ENCODE assay signal across 8 cellular contexts in genomic region chrX:2498781-2499302, GRCh38. TPM values are rescaled to one million over a fixed set of nuclear protein-coding genes. Genes with fewer than 3 reads are reported as not detected.
DNase-seq lines count a peak whose midpoint lies in the region; ATAC-seq, FAIRE-seq and TF ChIP-seq lines count a peak whose summit lies in the region.

No MANE protein-coding gene starts in this region.

- FAIRE-seq in HepG2 (lab: Jason Lieb, UNC), result no peak

- BruUV-seq in HepG2 (replicated peaks; lab: Mats Ljungman, UMichigan), result TSS peak; percentile 91

- H3K4me1 ChIP-seq in HepG2 (ENCODE audit: insufficient read depth, low read length) (peaks cover 55% of the 10 kb centered on the region), thyroid gland (peaks cover 30% of the 10 kb centered on the region in 2 donors), BE2C (no peaks in the 10 kb centered on the region)

- H3K9ac ChIP-seq in HepG2 (ENCODE audit: insufficient read depth, low read depth, low read length), result peak overlapping the region; percentile 89

- no peak for DNase-seq in activated naive CD4-positive, alpha-beta T cell treated with anti-CD3 and anti-CD28 coated beads, Interleukin-2, amount 50 U/mL, for 16 hours
- no peak for DNase-seq in central memory CD8-positive, alpha-beta T cell (ENCODE audit: low spot score in 2 of 2)
- peak; percentile 65 for DNase-seq in HepG2 (ENCODE audit: low spot score)
- peak; percentile 70 to 71 for DNase-seq in thyroid gland
- no peak for DNase-seq in NCI-H2107 treated with DMSO at 0.1 percent for 48 hours (lab: John Stamatoyannopoulos, UW; ENCODE audit: unreplicated experiment)
- no peak for DNase-seq in T-helper 9 cell
- no peak for DNase-seq in BE2C

- H3K9me3 ChIP-seq in HepG2 (ENCODE audit: low read length) (no peaks in the 10 kb centered on the region), thyroid gland (no peaks in the 10 kb centered on the region), BE2C (no peaks in the 10 kb centered on the region)

- no peaks in the 10 kb centered on the region for H4K20me1 ChIP-seq in HepG2 (ENCODE audit: insufficient read depth, low read length)

- H3K79me2 ChIP-seq in HepG2 (ENCODE audit: insufficient read depth, low read length), result peaks cover 52% of the 10 kb centered on the region

- peak overlapping the region; percentile 90 for H3K27ac Mint-ChIP-seq in activated naive CD4-positive, alpha-beta T cell treated with anti-CD3 and anti-CD28 coated beads, Interleukin-2, amount 50 U/mL, for 24 hours
- peak overlapping the region; percentile 80 for H3K27ac Mint-ChIP-seq in central memory CD8-positive, alpha-beta T cell (ENCODE audit: low read depth)

- H3K36me3 Mint-ChIP-seq in activated naive CD4-positive, alpha-beta T cell treated with anti-CD3 and anti-CD28 coated beads, Interleukin-2, amount 50 U/mL, for 24 hours, result no peaks in the 10 kb centered on the region
- peaks cover 9% of the 10 kb centered on the region for H3K36me3 Mint-ChIP-seq in central memory CD8-positive, alpha-beta T cell (ENCODE audit: insufficient read depth)

- peak overlapping the region; percentile 87 to 99 (median 91) for H3K4me3 ChIP-seq in HepG2 (replicated peaks in 1 of 3; ENCODE audit: insufficient read depth in 1 of 3, low read depth in 2 of 3, low read length in 3 of 3)
- no peak overlapping the region for H3K4me3 ChIP-seq in thyroid gland (replicated peaks in 1 of 3)
- no peak overlapping the region for H3K4me3 ChIP-seq in BE2C (ENCODE audit: low read depth, low read length)

- H3K4me3 Mint-ChIP-seq in activated naive CD4-positive, alpha-beta T cell treated with anti-CD3 and anti-CD28 coated beads, Interleukin-2, amount 50 U/mL, for 24 hours, result peak overlapping the region; percentile 86
- peak overlapping the region; percentile 81 for H3K4me3 Mint-ChIP-seq in central memory CD8-positive, alpha-beta T cell

- H3K27me3 ChIP-seq in HepG2 (ENCODE audit: control insufficient read depth in 1 of 2, insufficient read depth in 2 of 2, low read length in 2 of 2), result no peaks in the 10 kb centered on the region; a peak in 1 of 5 replicates
- H3K27me3 ChIP-seq in thyroid gland, result no peaks in the 10 kb centered on the region
- no peaks in the 10 kb centered on the region for H3K27me3 ChIP-seq in BE2C

- TF ChIP-seq CTCF in HepG2 (CRISPR knock-in tag; IDR thresholded peaks at IDR 0.05) (no peak), thyroid gland (IDR thresholded peaks at IDR 0.05) (no peak), BE2C (IDR thresholded peaks at IDR 0.05; ENCODE audit: low read depth, low read length) (no peak)

- H3K27me3 Mint-ChIP-seq in activated naive CD4-positive, alpha-beta T cell treated with anti-CD3 and anti-CD28 coated beads, Interleukin-2, amount 50 U/mL, for 24 hours, result no peaks in the 10 kb centered on the region
- no peaks in the 10 kb centered on the region for H3K27me3 Mint-ChIP-seq in central memory CD8-positive, alpha-beta T cell

- intact Hi-C loops in HepG2 (cut with micrococcal nuclease; ENCODE audit: unreplicated experiment) (loop anchor here (5.0 kb wide), 1 partner anchor 97 kb away; no protein-coding TSS in a partner anchor), thyroid gland (cut with DNase I) (no loop called here)

- CTCF ChIA-PET in HepG2 (lab: Yijun Ruan, JAX; ENCODE audit: low intra/inter-chr PET ratio, low total read pairs), result no interaction called here

- 0% methylated on average over 10 of the region's 10 CpGs for WGBS in HepG2 (ENCODE audit: low lambda C conversion rate)
- 10 to 22% methylated on average over 10 of the region's 10 CpGs for WGBS in thyroid gland, 2 donors

- H2AFZ ChIP-seq in HepG2 (ENCODE audit: low read length), result no peak overlapping the region

- no peak for TF ChIP-seq RAD21 in HepG2 (CRISPR knock-in tag; IDR thresholded peaks at IDR 0.05)

- H3K36me3 ChIP-seq in HepG2 (replicated peaks in 1 of 2; ENCODE audit: control insufficient read depth in 1 of 2, insufficient read depth in 2 of 2, low read length in 2 of 2), result peaks cover 2 to 4% of the 10 kb centered on the region in 2 experiments; a peak in 2 of 5 replicates
- H3K36me3 ChIP-seq in thyroid gland, result no peaks in the 10 kb centered on the region
- H3K36me3 ChIP-seq in BE2C, result no peaks in the 10 kb centered on the region

- H3K4me2 ChIP-seq in HepG2 (ENCODE audit: low read depth, low read length), result peak overlapping the region; percentile 87

- peaks cover 27% of the 10 kb centered on the region for H3K4me1 Mint-ChIP-seq in activated naive CD4-positive, alpha-beta T cell treated with anti-CD3 and anti-CD28 coated beads, Interleukin-2, amount 50 U/mL, for 24 hours
- peaks cover 47% of the 10 kb centered on the region for H3K4me1 Mint-ChIP-seq in central memory CD8-positive, alpha-beta T cell

- TF ChIP-seq POLR2A in HepG2 (IDR thresholded peaks at IDR 0.05; ENCODE audit: insufficient read depth in 1 of 2, low read depth in 2 of 2, low read length in 2 of 2) (0 out of 4 replicates have a peak, but pooled peaks of 1 of the 2 experiments have one; percentile 18), thyroid gland (IDR thresholded peaks at IDR 0.05) (no peak)

- H3K27ac ChIP-seq in HepG2 (ENCODE audit: extremely low read length, insufficient read depth, low read length) (peak overlapping the region; percentile 92), thyroid gland (peak overlapping the region; percentile 75 to 93 (median 89))

- POLR2A ChIA-PET in HepG2 (lab: Yijun Ruan, JAX), result no interaction called here

- no peaks in the 10 kb centered on the region for H3K9me3 Mint-ChIP-seq in activated naive CD4-positive, alpha-beta T cell treated with anti-CD3 and anti-CD28 coated beads, Interleukin-2, amount 50 U/mL, for 24 hours
- H3K9me3 Mint-ChIP-seq in central memory CD8-positive, alpha-beta T cell, result no peaks in the 10 kb centered on the region

- no peak for ATAC-seq in central memory CD8-positive, alpha-beta T cell (replicated peaks; ENCODE audit: extremely low read depth, poor library complexity, severe bottlenecking)
- ATAC-seq in HepG2, result peak; percentile 47

- TF ChIP-seq EP300 in HepG2 (IDR thresholded peaks at IDR 0.05; ENCODE audit: low read depth in 2 of 2, low read length in 2 of 2), result no peak
- TF ChIP-seq EP300 in HepG2 (CRISPR knock-in tag; IDR thresholded peaks at IDR 0.05; ENCODE audit: borderline replicate concordance), result no peak

- in situ Hi-C loops in HepG2 (cut with HindIII; ENCODE audit: extremely low pct_ligation_motif_present, low pct_unique_long_range_greater_than_20kb), result no loop called here

RNA-seq across cellular contexts. Expression of gene DHRSX, which starts 1.9 kb away (rescaled TPM):
- 11.4 and 15.5 TPM in 2 replicates for total RNA-seq in HepG2 (2016; rRNA removed; fragmentation: Illumina TruSeq; extraction: Trizol)
- total RNA-seq in HepG2 (2016; cell fraction: cytosol; rRNA removed; fragmentation: Illumina TruSeq; extraction: Trizol; ENCODE audit: low read depth), result 17.0 and 17.1 TPM in 2 replicates
- total RNA-seq in HepG2 (2016; cell fraction: insoluble cytoplasmic fraction; rRNA removed; fragmentation: Illumina TruSeq; extraction: Trizol), result 12.0 and 16.4 TPM in 2 replicates
- total RNA-seq in HepG2 (2016; cell fraction: membrane; rRNA removed; fragmentation: Illumina TruSeq; extraction: Trizol), result 20.4 and 22.0 TPM in 2 replicates
- 10.0 and 12.2 TPM in 2 replicates for total RNA-seq in HepG2 (2016; cell fraction: nucleus; rRNA removed; fragmentation: Illumina TruSeq; extraction: Trizol)
- polyA plus RNA-seq in HepG2 (2011; rRNA removed), result 24.3 and 28.9 TPM in 2 replicates
- polyA plus RNA-seq in HepG2 (2011; cell fraction: cytosol; rRNA removed), result 43.6 and 44.6 TPM in 2 replicates
- polyA plus RNA-seq in HepG2 (2011; cell fraction: nucleus; rRNA removed), result 19.8 and 21.8 TPM in 2 replicates
- polyA plus RNA-seq in HepG2 (2012), result 27.9 and 45.4 TPM in 2 replicates
- 32.7 and 33.4 TPM in 2 replicates for polyA plus RNA-seq in HepG2 (2016; cell fraction: cytosol; fragmentation: Illumina TruSeq; extraction: Trizol; ENCODE audit: low read depth)
- polyA plus RNA-seq in HepG2 (2016; cell fraction: insoluble cytoplasmic fraction; fragmentation: Illumina TruSeq; extraction: Trizol; ENCODE audit: low read depth), result 17.5 and 19.2 TPM in 2 replicates
- polyA plus RNA-seq in HepG2 (2016; cell fraction: membrane; fragmentation: Illumina TruSeq; extraction: Trizol; ENCODE audit: low read depth), result 32.3 and 33.0 TPM in 2 replicates
- 15.6 and 21.5 TPM in 2 replicates for polyA plus RNA-seq in HepG2 (2016; cell fraction: nucleus; fragmentation: Illumina TruSeq; extraction: Trizol; ENCODE audit: insufficient read depth, low read depth)
- 43.4 and 47.9 TPM in 2 replicates for polyA minus RNA-seq in HepG2 (2011; rRNA and poly(A)+ RNA removed; ENCODE audit: low replicate concordance)
- 18.8 and 19.4 TPM in 2 replicates for polyA minus RNA-seq in HepG2 (2011; cell fraction: cytosol; rRNA and poly(A)+ RNA removed)
- polyA minus RNA-seq in HepG2 (2011; cell fraction: nucleus; rRNA and poly(A)+ RNA removed), result 16.5 and 19.1 TPM in 2 replicates
- 10 to 100 TPM; 19.9 to 36.5 (median 24.2) TPM for total RNA-seq in thyroid gland
- 17.0 TPM for polyA plus RNA-seq in BE2C (2012; ENCODE audit: insufficient read depth, insufficient read length, low read depth)

RNA-seq across cellular contexts. Expression of gene ZBED1, which starts 1.9 kb away (rescaled TPM):
- total RNA-seq in HepG2 (2016; rRNA removed; fragmentation: Illumina TruSeq; extraction: Trizol) (28.9 and 29.8 TPM in 2 replicates), thyroid gland (10 to 100 TPM; 32.4 to 48.6 (median 45.2) TPM)
- 4.7 and 6.3 TPM in 2 replicates for total RNA-seq in HepG2 (2016; cell fraction: cytosol; rRNA removed; fragmentation: Illumina TruSeq; extraction: Trizol; ENCODE audit: low read depth)
- 24.4 and 29.9 TPM in 2 replicates for total RNA-seq in HepG2 (2016; cell fraction: insoluble cytoplasmic fraction; rRNA removed; fragmentation: Illumina TruSeq; extraction: Trizol)
- 21.5 and 24.7 TPM in 2 replicates for total RNA-seq in HepG2 (2016; cell fraction: membrane; rRNA removed; fragmentation: Illumina TruSeq; extraction: Trizol)
- 14.1 and 17.2 TPM in 2 replicates for total RNA-seq in HepG2 (2016; cell fraction: nucleus; rRNA removed; fragmentation: Illumina TruSeq; extraction: Trizol)
- polyA plus RNA-seq in HepG2 (2011; rRNA removed), result 20.0 and 24.1 TPM in 2 replicates
- 17.2 and 25.9 TPM in 2 replicates for polyA plus RNA-seq in HepG2 (2011; cell fraction: cytosol; rRNA removed)
- polyA plus RNA-seq in HepG2 (2011; cell fraction: nucleus; rRNA removed), result 15.2 and 18.2 TPM in 2 replicates
- polyA plus RNA-seq in HepG2 (2012), result 18.2 TPM in 2 replicates
- polyA plus RNA-seq in HepG2 (2016; cell fraction: cytosol; fragmentation: Illumina TruSeq; extraction: Trizol; ENCODE audit: low read depth), result 3.0 and 3.2 TPM in 2 replicates
- polyA plus RNA-seq in HepG2 (2016; cell fraction: insoluble cytoplasmic fraction; fragmentation: Illumina TruSeq; extraction: Trizol; ENCODE audit: low read depth), result 25.3 and 26.7 TPM in 2 replicates
- 10.1 and 11.7 TPM in 2 replicates for polyA plus RNA-seq in HepG2 (2016; cell fraction: membrane; fragmentation: Illumina TruSeq; extraction: Trizol; ENCODE audit: low read depth)
- polyA plus RNA-seq in HepG2 (2016; cell fraction: nucleus; fragmentation: Illumina TruSeq; extraction: Trizol; ENCODE audit: insufficient read depth, low read depth), result 17.2 and 17.7 TPM in 2 replicates
- 51.4 and 60.3 TPM in 2 replicates for polyA minus RNA-seq in HepG2 (2011; rRNA and poly(A)+ RNA removed; ENCODE audit: low replicate concordance)
- 25.4 and 30.2 TPM in 2 replicates for polyA minus RNA-seq in HepG2 (2011; cell fraction: cytosol; rRNA and poly(A)+ RNA removed)
- 10.9 and 13.4 TPM in 2 replicates for polyA minus RNA-seq in HepG2 (2011; cell fraction: nucleus; rRNA and poly(A)+ RNA removed)
- polyA plus RNA-seq in BE2C (2012; ENCODE audit: insufficient read depth, insufficient read length, low read depth), result 10.7 TPM

Comparison
In these comparisons a context has a peak if more than half of its experiments do, and no peak if none do; other contexts are left out.
1. DNase-seq: peak in HepG2 (single experiment) and thyroid gland (2 of 2); none in activated naive CD4-positive, alpha-beta T cell treated with anti-CD3 and anti-CD28 coated beads, Interleukin-2, amount 50 U/mL, for 16 hours (single experiment), central memory CD8-positive, alpha-beta T cell (0 of 2), NCI-H2107 treated with DMSO at 0.1 percent for 48 hours (single experiment), T-helper 9 cell (single experiment) and BE2C (single experiment).
2. H3K4me3 ChIP-seq: peak in HepG2 (3 of 3); none in thyroid gland (0 of 3) and BE2C (single experiment).